In the genomic region with DNA sequence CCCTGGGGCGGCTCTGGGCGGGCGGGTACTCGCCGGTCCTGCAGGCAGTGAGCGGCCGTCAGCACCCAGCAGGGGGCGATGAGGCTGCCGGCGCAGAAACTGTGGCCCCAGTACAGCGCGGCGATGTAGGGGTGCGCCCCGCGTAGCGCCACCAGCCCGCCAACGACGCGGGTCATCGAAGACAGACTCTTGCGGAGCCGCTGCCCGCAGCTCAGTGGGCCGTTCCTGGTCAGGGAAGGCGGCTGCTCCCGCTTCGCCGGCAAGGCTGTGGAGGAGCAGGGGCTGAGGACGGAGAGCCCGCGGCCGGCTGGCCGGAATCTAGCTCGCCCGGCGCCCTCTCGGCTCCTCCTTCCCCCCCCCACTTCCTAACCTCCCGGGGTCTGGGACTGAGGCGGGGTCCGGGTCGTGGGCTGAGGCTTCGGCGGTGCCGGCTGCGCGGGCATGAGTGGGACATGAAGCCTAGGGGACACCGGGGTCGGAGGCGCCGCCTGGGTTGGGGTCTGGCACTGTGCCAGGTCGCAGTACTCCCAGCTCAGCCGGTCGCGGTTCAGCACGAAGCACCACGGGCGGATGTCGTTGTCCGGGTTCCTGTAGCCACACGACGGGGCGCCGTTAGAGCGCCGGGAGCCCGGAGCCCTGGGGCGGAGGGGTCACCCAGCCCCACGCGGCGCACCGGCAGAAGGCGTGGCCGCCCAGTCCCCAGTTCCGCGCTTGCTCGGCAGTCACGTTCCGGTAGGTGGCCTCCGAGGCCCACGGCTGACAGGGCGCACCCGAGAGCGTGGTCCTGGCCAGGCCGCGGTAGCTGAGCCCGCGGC, we compare ENCODE assay signal across 8 cellular contexts. TPM values are rescaled to one million over a fixed set of nuclear protein-coding genes. Genes with fewer than 3 reads are reported as not detected.
DNase-seq lines count a peak whose midpoint lies in the region; ATAC-seq lines count a peak whose summit lies in the region.

No MANE protein-coding gene starts in this region.

- H2BK120ac ChIP-seq in mesenchymal stem cell (ENCODE audit: low read depth, low read length) = peak overlapping the region; percentile 50

- H3K36me3 Mint-ChIP-seq in activated CD4-positive, alpha-beta memory T cell treated with anti-CD3 and anti-CD28 coated beads, Interleukin-2, amount 10 ng/mL, durations not matched to agents 7 days and 5 days (ENCODE audit: low read depth) = no peaks in the 10 kb centered on the region

- peak overlapping the region; percentile 94 for H2BK15ac ChIP-seq in mesenchymal stem cell (ENCODE audit: low read depth, poor library complexity, severe bottlenecking)

- ATAC-seq in GM19043 (IDR thresholded peaks at IDR 0.05; ENCODE audit: low read depth, unreplicated experiment) (peak; percentile 65), HG03196 (IDR thresholded peaks at IDR 0.05; ENCODE audit: unreplicated experiment) (peak; percentile 72)

- peaks cover 42 to 68% (median 62%) of the 10 kb centered on the region in 10 experiments for H3K4me1 ChIP-seq in BLaER1 treated with 17β-estradiol and CSF1 and Interleukin-3, amounts not matched to agents 10 nM and 100 nM
- peaks cover 26% of the 10 kb centered on the region for H3K4me1 ChIP-seq in effector memory CD4-positive, alpha-beta T cell (ENCODE audit: control insufficient read depth, insufficient read depth, low read length, poor library complexity, severe bottlenecking)
- peaks cover 28% of the 10 kb centered on the region for H3K4me1 ChIP-seq in mesenchymal stem cell (ENCODE audit: control insufficient read depth, insufficient read depth, low read depth, low read length)

- H3K4me1 Mint-ChIP-seq in activated CD4-positive, alpha-beta memory T cell treated with anti-CD3 and anti-CD28 coated beads, Interleukin-2, amount 10 ng/mL, durations not matched to agents 7 days and 5 days = peaks cover 39% of the 10 kb centered on the region

- no peaks in the 10 kb centered on the region for H3K9me3 ChIP-seq in BLaER1 treated with 17β-estradiol and CSF1 and Interleukin-3, amounts not matched to agents 10 nM and 100 nM (replicated peaks in 1 of 11)
- no peaks in the 10 kb centered on the region for H3K9me3 ChIP-seq in effector memory CD4-positive, alpha-beta T cell (ENCODE audit: control insufficient read depth, low read length)
- H3K9me3 ChIP-seq in mesenchymal stem cell (ENCODE audit: control insufficient read depth, low read length) = no peaks in the 10 kb centered on the region

- H3K79me1 ChIP-seq in mesenchymal stem cell (replicated peaks; ENCODE audit: low read length, poor library complexity, severe bottlenecking) = no peaks in the 10 kb centered on the region

- DNase-seq in NCI-H748 (lab: John Stamatoyannopoulos, UW; ENCODE audit: unreplicated experiment) (peak; percentile 85), mesenchymal stem cell (peak; percentile 82)
- DNase-seq in activated CD4-positive, alpha-beta memory T cell treated with anti-CD3 and anti-CD28 coated beads, Interleukin-2, amount 10 ng/mL, durations not matched to agents 7 days and 5 days = peak; percentile 86
- peak; percentile 75 to 80 (median 80) for DNase-seq in effector memory CD4-positive, alpha-beta T cell
- peak; percentile 61 for DNase-seq in stimulated activated CD8-positive, alpha-beta memory T cell treated with anti-CD3 and anti-CD28 coated beads, Interleukin-12 subunit alpha, Interleukin-12 subunit beta, amount 100 ng/mL, for 24 hours (ENCODE audit: extremely low read depth)

- peak overlapping the region; percentile 97 to 100 (median 99) for H3K4me2 ChIP-seq in BLaER1 treated with 17β-estradiol and CSF1 and Interleukin-3, amounts not matched to agents 10 nM and 100 nM
- H3K4me2 ChIP-seq in mesenchymal stem cell (ENCODE audit: low read length, poor library complexity, severe bottlenecking) = peak overlapping the region; percentile 100

- peak overlapping the region in 10 of 11 experiments; percentile 20 to 70 (median 60); a peak in 18 of 22 replicates for H3K27ac ChIP-seq in BLaER1 treated with 17β-estradiol and CSF1 and Interleukin-3, amounts not matched to agents 10 nM and 100 nM
- H3K27ac ChIP-seq in effector memory CD4-positive, alpha-beta T cell (ENCODE audit: insufficient read depth, low read length, poor library complexity, severe bottlenecking) = peak overlapping the region; percentile 71
- no peak overlapping the region for H3K27ac ChIP-seq in mesenchymal stem cell (ENCODE audit: low read length, poor library complexity, severe bottlenecking)

- H3K27me3 ChIP-seq in BLaER1 treated with 17β-estradiol and CSF1 and Interleukin-3, amounts not matched to agents 10 nM and 100 nM = peaks cover 31 to 41% (median 38%) of the 10 kb centered on the region in 11 experiments
- H3K27me3 ChIP-seq in effector memory CD4-positive, alpha-beta T cell (replicated peaks; ENCODE audit: control insufficient read depth, insufficient read depth, low read length, poor library complexity, severe bottlenecking) = no peaks in the 10 kb centered on the region
- H3K27me3 ChIP-seq in mesenchymal stem cell (ENCODE audit: control insufficient read depth in 1 of 2, insufficient read depth in 1 of 2, low read length in 2 of 2) = peaks cover 0 to 83% of the 10 kb centered on the region in 2 experiments

- H2AFZ ChIP-seq in mesenchymal stem cell (ENCODE audit: low read depth, low read length) = peak overlapping the region; percentile 83

- peak overlapping the region; percentile 99 for H4K8ac ChIP-seq in mesenchymal stem cell (ENCODE audit: low read length)

- H3K4ac ChIP-seq in mesenchymal stem cell (ENCODE audit: low read depth in 1 of 2, low read length in 2 of 2) = peak overlapping the region in 1 of 2 experiments; percentile 79

- no peak overlapping the region for H3K27ac Mint-ChIP-seq in activated CD4-positive, alpha-beta memory T cell treated with anti-CD3 and anti-CD28 coated beads, Interleukin-2, amount 10 ng/mL, durations not matched to agents 7 days and 5 days

- POLR2A ChIA-PET in activated CD4-positive, alpha-beta memory T cell treated with anti-CD3 and anti-CD28 coated beads, Interleukin-2, amount 10 ng/mL, durations not matched to agents 7 days and 5 days (lab: Charles Lee) = interaction anchor here (0.6 to 17.5 kb wide), 20 partner anchors 9 to 94 kb away, joined by 3 to 463 read pairs (median 8); partner anchors contain the start of genes GRK6, LMAN2, MXD3 and PDLIM7

- H3K14ac ChIP-seq in mesenchymal stem cell (ENCODE audit: low read length in 2 of 2) = no peak overlapping the region

- H3K9me3 Mint-ChIP-seq in activated CD4-positive, alpha-beta memory T cell treated with anti-CD3 and anti-CD28 coated beads, Interleukin-2, amount 10 ng/mL, durations not matched to agents 7 days and 5 days = no peaks in the 10 kb centered on the region

- H2AK5ac ChIP-seq in mesenchymal stem cell (ENCODE audit: low read length, severe bottlenecking) = no peak overlapping the region

- WGBS in mesenchymal stem cell = 2% methylated on average over 51 of the region's 89 CpGs

- H2BK5ac ChIP-seq in mesenchymal stem cell (ENCODE audit: low read depth, low read length, poor library complexity, severe bottlenecking) = no peak overlapping the region

- H3K36me3 ChIP-seq in BLaER1 treated with 17β-estradiol and CSF1 and Interleukin-3, amounts not matched to agents 10 nM and 100 nM = no peaks in the 10 kb centered on the region
- no peaks in the 10 kb centered on the region for H3K36me3 ChIP-seq in effector memory CD4-positive, alpha-beta T cell (ENCODE audit: control insufficient read depth, insufficient read depth, low read length)
- peaks cover 0 to 3% of the 10 kb centered on the region in 2 experiments for H3K36me3 ChIP-seq in mesenchymal stem cell (ENCODE audit: control insufficient read depth in 1 of 2, insufficient read depth in 2 of 2, low read depth in 1 of 2, low read length in 2 of 2)

- peak overlapping the region; percentile 47 to 82 (median 72); a peak in 21 of 22 replicates for H3K9ac ChIP-seq in BLaER1 treated with 17β-estradiol and CSF1 and Interleukin-3, amounts not matched to agents 10 nM and 100 nM
- H3K9ac ChIP-seq in mesenchymal stem cell (ENCODE audit: low read length) = peak overlapping the region; percentile 68

- H3K4me3 Mint-ChIP-seq in activated CD4-positive, alpha-beta memory T cell treated with anti-CD3 and anti-CD28 coated beads, Interleukin-2, amount 10 ng/mL, durations not matched to agents 7 days and 5 days = peak overlapping the region; percentile 75

- H3K4me3 ChIP-seq in BLaER1 treated with 17β-estradiol and CSF1 and Interleukin-3, amounts not matched to agents 10 nM and 100 nM = peak overlapping the region; percentile 57 to 75 (median 66)
- H3K4me3 ChIP-seq in effector memory CD4-positive, alpha-beta T cell (ENCODE audit: insufficient read depth, low read depth, low read length, poor library complexity, severe bottlenecking) = peak overlapping the region; percentile 41
- peak overlapping the region; percentile 66 to 80 for H3K4me3 ChIP-seq in mesenchymal stem cell (ENCODE audit: insufficient read depth in 1 of 2, low read depth in 1 of 2, low read length in 2 of 2)

- peak overlapping the region; percentile 84 for H4K91ac ChIP-seq in mesenchymal stem cell (ENCODE audit: low read length)

- peaks cover 36% of the 10 kb centered on the region for H3K27me3 Mint-ChIP-seq in activated CD4-positive, alpha-beta memory T cell treated with anti-CD3 and anti-CD28 coated beads, Interleukin-2, amount 10 ng/mL, durations not matched to agents 7 days and 5 days

- peak overlapping the region; percentile 46 to 90 for H3K18ac ChIP-seq in mesenchymal stem cell (ENCODE audit: low read depth in 1 of 2, low read length in 2 of 2)

- CTCF ChIA-PET in activated CD4-positive, alpha-beta memory T cell treated with anti-CD3 and anti-CD28 coated beads, Interleukin-2, amount 10 ng/mL, durations not matched to agents 7 days and 5 days (lab: Charles Lee) = interaction anchor here (0.6 to 11.1 kb wide), 36 partner anchors 10 to 293 kb away, joined by 3 to 467 read pairs (median 7); partner anchors contain the start of genes GRK6, LMAN2, PDLIM7 and PRR7

- H2BK12ac ChIP-seq in mesenchymal stem cell (ENCODE audit: low read length in 2 of 2) = peak overlapping the region in 1 of 2 experiments; percentile 51

- peaks cover 0 to 22% (median 0%) of the 10 kb centered on the region in 11 experiments; a peak in 2 of 22 replicates for H4K20me1 ChIP-seq in BLaER1 treated with 17β-estradiol and CSF1 and Interleukin-3, amounts not matched to agents 10 nM and 100 nM

- no peak overlapping the region for H3K23ac ChIP-seq in mesenchymal stem cell (ENCODE audit: low read length in 2 of 2)

RNA-seq across cellular contexts. Expression of gene PFN3, which starts 3.6 kb away (rescaled TPM):
- total RNA-seq in activated CD4-positive, alpha-beta memory T cell treated with anti-CD3 and anti-CD28 coated beads, Interleukin-2, amount 10 ng/mL, durations not matched to agents 7 days and 5 days = not detected
- not detected for polyA plus RNA-seq in mesenchymal stem cell (2013, experiment 1 of 2)
- polyA plus RNA-seq in mesenchymal stem cell (2013, experiment 2 of 2) = not detected

RNA-seq across cellular contexts. Expression of gene F12, which starts 5.3 kb away (rescaled TPM):
- total RNA-seq in activated CD4-positive, alpha-beta memory T cell treated with anti-CD3 and anti-CD28 coated beads, Interleukin-2, amount 10 ng/mL, durations not matched to agents 7 days and 5 days = 1 to 10 TPM; 1.5 to 1.6 TPM
- polyA plus RNA-seq in mesenchymal stem cell (2013, experiment 1 of 2) = 1.2 TPM
- polyA plus RNA-seq in mesenchymal stem cell (2013, experiment 2 of 2) = 1.3 TPM

RNA-seq across cellular contexts. Expression of gene SLC34A1, which starts 19.8 kb away (rescaled TPM):
- total RNA-seq in activated CD4-positive, alpha-beta memory T cell treated with anti-CD3 and anti-CD28 coated beads, Interleukin-2, amount 10 ng/mL, durations not matched to agents 7 days and 5 days = 1 to 10 TPM; 1.4 to 1.5 TPM
- polyA plus RNA-seq in mesenchymal stem cell (2013, experiment 1 of 2) = not detected
- not detected for polyA plus RNA-seq in mesenchymal stem cell (2013, experiment 2 of 2)

RNA-seq across cellular contexts. Expression of gene GRK6, which starts 22.4 kb away (rescaled TPM):
- total RNA-seq in activated CD4-positive, alpha-beta memory T cell treated with anti-CD3 and anti-CD28 coated beads, Interleukin-2, amount 10 ng/mL, durations not matched to agents 7 days and 5 days = 100 to 1,000 TPM; 206 to 208 TPM
- polyA plus RNA-seq in mesenchymal stem cell (2013, experiment 1 of 2) = 12.5 TPM
- 13.0 TPM for polyA plus RNA-seq in mesenchymal stem cell (2013, experiment 2 of 2)

RNA-seq across cellular contexts. Expression of gene PRR7, which starts 42.6 kb away (rescaled TPM):
- 1 to 10 TPM; 4.9 to 5.8 TPM for total RNA-seq in activated CD4-positive, alpha-beta memory T cell treated with anti-CD3 and anti-CD28 coated beads, Interleukin-2, amount 10 ng/mL, durations not matched to agents 7 days and 5 days
- polyA plus RNA-seq in mesenchymal stem cell (2013, experiment 1 of 2) = 8.6 TPM
- 7.8 TPM for polyA plus RNA-seq in mesenchymal stem cell (2013, experiment 2 of 2)
